ENCODE assay signal across 1 cellular context in genomic region chr1:156214024-156214748, GRCh38.
TF ChIP-seq lines count a peak whose summit lies in the region.

No MANE protein-coding gene starts in this region.

TF ChIP-seq in K562, 482 proteins besides CTCF, POLR2A, EP300 and RAD21 (continued from another document and continues in another):
- TF ChIP-seq MGA (IDR thresholded peaks at IDR 0.05) (peak; percentile 75), MAX (CRISPR knock-in tag; IDR thresholded peaks at IDR 0.05) (peak; percentile 33; the same call in 1 of the 2 replicates), DPF2 (IDR thresholded peaks at IDR 0.05) (peak; percentile 85), CEBPG (CRISPR knock-in tag; IDR thresholded peaks at IDR 0.05) (no peak), CEBPG (tag; conservative IDR thresholded peaks at IDR 0.05 in 1 of 2, IDR thresholded peaks at IDR 0.05 in 1 of 2) (no peak), RBBP5 (IDR thresholded peaks at IDR 0.05; ENCODE audit: borderline replicate concordance, insufficient read depth, low read length, poor library complexity, severe bottlenecking) (peak; percentile 15), MAFG (tag; conservative IDR thresholded peaks at IDR 0.05) (peak; percentile 96), IRF9 (tag; IDR thresholded peaks at IDR 0.05) (no peak), ZFX (CRISPR knock-in tag; IDR thresholded peaks at IDR 0.05) (peak; percentile 43), MTA3 (IDR thresholded peaks at IDR 0.05; ENCODE audit: borderline replicate concordance) (peak; percentile 55; the same call in 1 of the 2 replicates), TFE3 (CRISPR knock-in tag; IDR thresholded peaks at IDR 0.05) (peak; percentile 23; the same call in 1 of the 2 replicates), NCOR1 (IDR thresholded peaks at IDR 0.05) (0 out of 2 replicates have a peak, but pooled peaks have one; percentile 8), BCL6 (CRISPR knock-in tag; IDR thresholded peaks at IDR 0.05) (no peak), MAFF (IDR thresholded peaks at IDR 0.05; ENCODE audit: low read length) (peak; percentile 89), DACH1 (IDR thresholded peaks at IDR 0.05; ENCODE audit: partially characterized antibody) (peak; percentile 83), FOXK2 (conservative IDR thresholded peaks at IDR 0.05 in 1 of 2, IDR thresholded peaks at IDR 0.05 in 1 of 2; ENCODE audit: low read depth in 2 of 2) (peak; percentile 36 to 58; a peak in 1 of 4 replicates), ZNF518B (CRISPR knock-in tag; IDR thresholded peaks at IDR 0.05) (no peak), FOS (IDR thresholded peaks at IDR 0.05; ENCODE audit: extremely low read depth, insufficient read length) (no peak), ZBTB8A (IDR thresholded peaks at IDR 0.05; ENCODE audit: partially characterized antibody) (no peak), NFE2 (IDR thresholded peaks at IDR 0.05; ENCODE audit: low read depth) (peak; percentile 84), CREM (IDR thresholded peaks at IDR 0.05; ENCODE audit: low read depth) (peak; percentile 41; the same call in 1 of the 2 replicates), CCAR2 (IDR thresholded peaks at IDR 0.05; ENCODE audit: low read depth, low read length) (no peak), ZNF766 (CRISPR knock-in tag; conservative IDR thresholded peaks at IDR 0.05) (0 out of 2 replicates have a peak, but pooled peaks have one; percentile 20), ATF7 (IDR thresholded peaks at IDR 0.05) (no peak), PBX2 (CRISPR knock-in tag; IDR thresholded peaks at IDR 0.05; ENCODE audit: low read depth) (no peak), PBX2 (tag; conservative IDR thresholded peaks at IDR 0.05; ENCODE audit: low read depth) (peak; percentile 76), ETV1 (tag; conservative IDR thresholded peaks at IDR 0.05; ENCODE audit: low read depth) (no peak), CUX1 (CRISPR knock-in tag; IDR thresholded peaks at IDR 0.05) (no peak), OTX1 (CRISPR knock-in tag; IDR thresholded peaks at IDR 0.05) (no peak), FOSL1 (tag; conservative IDR thresholded peaks at IDR 0.05) (peak; percentile 81; the same call in 1 of the 2 replicates)
